25 cellular contexts compared by ENCODE assay signal in the genomic region with DNA sequence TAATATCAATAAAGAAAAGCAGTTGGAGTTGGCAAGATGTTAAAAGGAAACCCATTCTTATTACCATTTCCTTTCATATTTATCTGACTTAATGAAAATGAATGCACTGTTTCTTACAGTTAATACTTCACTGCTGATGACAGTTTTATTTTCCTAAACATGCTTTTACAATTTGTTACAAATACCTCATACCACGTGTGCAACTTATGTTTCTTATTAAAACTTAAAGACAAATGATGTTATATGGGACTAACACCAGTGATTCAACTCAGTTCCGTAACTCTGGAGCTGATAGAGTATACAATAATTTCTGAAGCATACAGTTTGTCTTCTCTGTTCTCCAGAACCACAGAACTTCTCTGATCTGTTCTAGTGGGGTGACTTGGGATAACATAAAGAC.
DNase-seq lines count a peak whose midpoint lies in the region; ATAC-seq and TF ChIP-seq lines count a peak whose summit lies in the region.
"Had no signal": no experiment of that assay in that cellular context is flagged by ENCODE, and none has a peak within 500 bp of the region (broad histone marks: within the 10 kb centered on the region; RNA-seq: fewer than 3 reads in every experiment).

No MANE protein-coding gene starts in this region.

- WGBS in SK-N-SH (ENCODE audit: low lambda C conversion rate), result 67% methylated on average over 2 of the region's 2 CpGs
- 35% methylated on average over 2 of the region's 2 CpGs for WGBS in smooth muscle cell (ENCODE audit: low lambda C conversion rate)

- POLR2A ChIA-PET in SK-N-SH (lab: Yijun Ruan, JAX), result no interaction called here

- H3K9ac ChIP-seq in Loucy (ENCODE audit: low read depth, low read length, poor library complexity, severe bottlenecking), result peak overlapping the region; percentile 44
- H3K9ac ChIP-seq in SK-N-SH, result no peak overlapping the region
- no peak overlapping the region for H3K9ac ChIP-seq in smooth muscle cell (ENCODE audit: low read depth)
- H3K9ac ChIP-seq: BLaER1 had no signal

- H3K27me3 ChIP-seq in Loucy (ENCODE audit: insufficient read depth, low read length, poor library complexity, severe bottlenecking) (no peaks in the 10 kb centered on the region), SK-N-SH (ENCODE audit: insufficient read depth) (no peaks in the 10 kb centered on the region), smooth muscle cell (ENCODE audit: low read depth) (no peaks in the 10 kb centered on the region)
- H3K27me3 ChIP-seq: BE2C, BLaER1 had no signal

- TF ChIP-seq RAD21 in SK-N-SH (IDR thresholded peaks at IDR 0.05; ENCODE audit: low read length), result no peak

- DNase-seq in SK-N-SH (no peak), fibroblast of mammary gland (ENCODE audit: low read depth) (peak; percentile 55), smooth muscle cell (lab: John Stamatoyannopoulos, UW; ENCODE audit: unreplicated experiment) (no peak), NCI-H226 (no peak), SKM-1 treated with dmso at 0.1 percent for 144 hours (lab: John Stamatoyannopoulos, UW; ENCODE audit: unreplicated experiment) (no peak), NCI-H2196 treated with DMSO at 0.1 percent for 48 hours (lab: John Stamatoyannopoulos, UW; ENCODE audit: unreplicated experiment) (no peak)
- DNase-seq: 8988T; ACHN; BE2C; C1 segment of cervical spinal cord; CD4-positive, alpha-beta memory T cell; CD4-positive, CD25-positive, alpha-beta regulatory T cell; CD8-positive, alpha-beta memory T cell; COR-L47; DMS 273 treated with DMSO at 0.1 percent for 48 hours; DMS153; DMS53; DMS79; DND-41; EL; GDM1 had no signal

- H3K4me2 ChIP-seq in Loucy (ENCODE audit: low read depth, low read length, poor library complexity, severe bottlenecking) (peak overlapping the region; percentile 37), SK-N-SH (no peak overlapping the region), smooth muscle cell (peak overlapping the region; percentile 54)
- H3K4me2 ChIP-seq: BLaER1 had no signal

- peak overlapping the region; percentile 32 for H3K4me3 ChIP-seq in Loucy (ENCODE audit: low read length, poor library complexity, severe bottlenecking)
- no peak overlapping the region for H3K4me3 ChIP-seq in SK-N-SH (ENCODE audit: low read depth in 2 of 2, low read length in 1 of 2)
- H3K4me3 ChIP-seq in fibroblast of mammary gland (ENCODE audit: control insufficient read depth, low read depth, low read length), result no peak overlapping the region
- H3K4me3 ChIP-seq in smooth muscle cell, result no peak overlapping the region
- H3K4me3 ChIP-seq: BLaER1, GM12878 had no signal

- H3F3A ChIP-seq in Loucy (ENCODE audit: low read depth), result no peaks in the 10 kb centered on the region
- H3F3A ChIP-seq in SK-N-SH (replicated peaks; ENCODE audit: insufficient read depth), result peaks cover 10% of the 10 kb centered on the region
- no peaks in the 10 kb centered on the region for H3F3A ChIP-seq in smooth muscle cell (ENCODE audit: low read depth)

- CTCF ChIA-PET in SK-N-SH (lab: Yijun Ruan, JAX), result no interaction called here

- TF ChIP-seq CTCF in Loucy (conservative IDR thresholded peaks at IDR 0.05; ENCODE audit: low read length), result no peak
- TF ChIP-seq CTCF in SK-N-SH (IDR thresholded peaks at IDR 0.05), result no peak
- no peak for TF ChIP-seq CTCF in fibroblast of mammary gland (conservative IDR thresholded peaks at IDR 0.05; ENCODE audit: control insufficient read depth, insufficient read depth, low read depth, low read length)
- TF ChIP-seq CTCF in smooth muscle cell (IDR thresholded peaks at IDR 0.05; ENCODE audit: borderline replicate concordance, insufficient read depth, poor library complexity, severe bottlenecking), result no peak

- H2AFZ ChIP-seq in Loucy (ENCODE audit: low read length) (no peak overlapping the region), SK-N-SH (ENCODE audit: low read depth) (no peak overlapping the region), smooth muscle cell (ENCODE audit: low read depth) (peak overlapping the region; percentile 20)

- H4K20me1 ChIP-seq in Loucy (ENCODE audit: insufficient read depth, low read length, poor library complexity, severe bottlenecking), result no peaks in the 10 kb centered on the region
- H4K20me1 ChIP-seq in SK-N-SH (ENCODE audit: insufficient read depth), result no peaks in the 10 kb centered on the region
- no peaks in the 10 kb centered on the region for H4K20me1 ChIP-seq in smooth muscle cell (ENCODE audit: low read depth)
- H4K20me1 ChIP-seq: BLaER1 had no signal

- no peaks in the 10 kb centered on the region for H3K9me3 ChIP-seq in Loucy (ENCODE audit: insufficient read depth, low read depth, low read length)
- H3K9me3 ChIP-seq in SK-N-SH, result no peaks in the 10 kb centered on the region
- no peaks in the 10 kb centered on the region for H3K9me3 ChIP-seq in smooth muscle cell (replicated peaks; ENCODE audit: low read depth)
- H3K9me3 ChIP-seq: BE2C, BLaER1 had no signal

- H3K27ac ChIP-seq in SK-N-SH (ENCODE audit: low read depth in 2 of 2, low read length in 1 of 2) (no peak overlapping the region), smooth muscle cell (ENCODE audit: low read depth) (peak overlapping the region; percentile 22)
- H3K27ac ChIP-seq: BLaER1 had no signal

- H3K79me2 ChIP-seq in Loucy (ENCODE audit: insufficient read depth, low read length), result no peaks in the 10 kb centered on the region
- H3K79me2 ChIP-seq in SK-N-SH (ENCODE audit: insufficient read depth), result peaks cover 3% of the 10 kb centered on the region; the same call in 1 of the 2 replicates
- no peaks in the 10 kb centered on the region for H3K79me2 ChIP-seq in smooth muscle cell (ENCODE audit: low read depth)

- H3K4me1 ChIP-seq in Loucy (ENCODE audit: insufficient read depth, low read length, poor library complexity, severe bottlenecking) (peaks cover 25% of the 10 kb centered on the region), SK-N-SH (ENCODE audit: control insufficient read depth in 1 of 2, insufficient read depth in 2 of 2, low read depth in 1 of 2, low read length in 1 of 2) (peaks cover 0 to 14% of the 10 kb centered on the region in 2 experiments; a peak in 3 of 4 replicates), smooth muscle cell (ENCODE audit: low read depth) (no peaks in the 10 kb centered on the region)
- H3K4me1 ChIP-seq: BLaER1 had no signal

- H3K9me2 ChIP-seq in Loucy (replicated peaks; ENCODE audit: low read depth, low read length) (no peaks in the 10 kb centered on the region), SK-N-SH (no peaks in the 10 kb centered on the region)

- no peaks in the 10 kb centered on the region for H3K36me3 ChIP-seq in Loucy (ENCODE audit: insufficient read depth, low read length)
- H3K36me3 ChIP-seq in SK-N-SH (replicated peaks in 1 of 2; ENCODE audit: control insufficient read depth in 1 of 2, insufficient read depth in 2 of 2, low read length in 1 of 2), result peaks cover 0 to 3% of the 10 kb centered on the region in 2 experiments
- no peaks in the 10 kb centered on the region for H3K36me3 ChIP-seq in smooth muscle cell (ENCODE audit: low read depth)
- H3K36me3 ChIP-seq: BE2C, BLaER1 had no signal

- TF ChIP-seq EP300 in SK-N-SH (IDR thresholded peaks at IDR 0.05; ENCODE audit: borderline replicate concordance in 1 of 2, low read depth in 1 of 2, low read length in 1 of 2), result 0 out of 4 replicates have a peak, but pooled peaks of 1 of the 2 experiments have one; percentile 11

- no peak for ATAC-seq in GM21515 (IDR thresholded peaks at IDR 0.05; ENCODE audit: unreplicated experiment)
- ATAC-seq: GM12878 had no signal

TF ChIP-seq in SK-N-SH, 30 proteins besides CTCF, POLR2A, EP300 and RAD21:
- TF ChIP-seq, protein P1, sequence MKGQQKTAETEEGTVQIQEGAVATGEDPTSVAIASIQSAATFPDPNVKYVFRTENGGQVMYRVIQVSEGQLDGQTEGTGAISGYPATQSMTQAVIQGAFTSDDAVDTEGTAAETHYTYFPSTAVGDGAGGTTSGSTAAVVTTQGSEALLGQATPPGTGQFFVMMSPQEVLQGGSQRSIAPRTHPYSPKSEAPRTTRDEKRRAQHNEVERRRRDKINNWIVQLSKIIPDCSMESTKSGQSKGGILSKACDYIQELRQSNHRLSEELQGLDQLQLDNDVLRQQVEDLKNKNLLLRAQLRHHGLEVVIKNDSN (IDR thresholded peaks at IDR 0.05; ENCODE audit: borderline replicate concordance, low read depth), result peak; percentile 27; the same call in 1 of the 2 replicates
- no peak for TF ChIP-seq JUND (IDR thresholded peaks at IDR 0.05)
- TF ChIP-seq TCF12 (IDR thresholded peaks at IDR 0.05), result peak; percentile 80
- TF ChIP-seq, protein P2, sequence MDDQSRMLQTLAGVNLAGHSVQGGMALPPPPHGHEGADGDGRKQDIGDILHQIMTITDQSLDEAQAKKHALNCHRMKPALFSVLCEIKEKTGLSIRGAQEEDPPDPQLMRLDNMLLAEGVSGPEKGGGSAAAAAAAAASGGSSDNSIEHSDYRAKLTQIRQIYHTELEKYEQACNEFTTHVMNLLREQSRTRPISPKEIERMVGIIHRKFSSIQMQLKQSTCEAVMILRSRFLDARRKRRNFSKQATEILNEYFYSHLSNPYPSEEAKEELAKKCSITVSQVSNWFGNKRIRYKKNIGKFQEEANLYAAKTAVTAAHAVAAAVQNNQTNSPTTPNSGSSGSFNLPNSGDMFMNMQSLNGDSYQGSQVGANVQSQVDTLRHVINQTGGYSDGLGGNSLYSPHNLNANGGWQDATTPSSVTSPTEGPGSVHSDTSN (IDR thresholded peaks at IDR 0.05), result peak; percentile 44
